Comparison of ENCODE assay signal across 23 cellular contexts in the genomic region with DNA sequence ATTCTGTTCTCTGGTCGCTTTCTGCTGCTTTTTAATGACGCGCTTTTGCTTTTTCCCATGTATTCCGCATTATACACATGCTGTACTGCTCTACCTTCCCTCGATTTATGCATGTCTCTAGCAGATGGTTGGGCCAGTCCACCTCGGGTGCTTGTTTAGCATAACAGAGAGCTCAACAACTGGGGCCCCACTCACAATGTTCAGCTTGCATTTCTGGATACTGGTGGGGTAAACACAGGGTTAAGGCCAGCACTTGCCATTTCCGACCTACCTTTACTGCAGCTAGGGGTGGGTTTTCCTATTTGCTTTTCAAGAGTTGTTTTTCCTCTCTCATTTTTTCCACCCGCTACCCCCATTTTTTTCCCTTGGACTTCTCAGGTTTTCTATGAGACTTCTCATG.
"Had no signal": no experiment of that assay in that cellular context is flagged by ENCODE, and none has a peak within 500 bp of the region (broad histone marks: within the 10 kb centered on the region; RNA-seq: fewer than 3 reads in every experiment).

No MANE protein-coding gene starts in this region.

- H3K36me3 Mint-ChIP-seq: natural killer cell; stimulated activated effector memory CD8-positive, alpha-beta T cell treated with anti-CD3 and anti-CD28 coated beads, Interleukin-12 subunit alpha, Interleukin-12 subunit beta, amount 100 ng/mL, for 72 hours had no signal

- H3K4me1 ChIP-seq: colonic mucosa, esophagus muscularis mucosa, foreskin keratinocyte, gastroesophageal sphincter, heart right ventricle, lower lobe of right lung, prostate gland, sigmoid colon, stomach, thyroid gland, vagina had no signal

- H3K27me3 Mint-ChIP-seq: dendritic cell treated with granulocyte-macrophage colony-stimulating factor and Interleukin-4, amounts not matched to agents 40 ng/mL and 50 ng/mL, for 4 days had no signal

- H3K9me3 Mint-ChIP-seq: dendritic cell treated with granulocyte-macrophage colony-stimulating factor and Interleukin-4, amounts not matched to agents 40 ng/mL and 50 ng/mL, for 4 days had no signal

- H3K27ac ChIP-seq: colonic mucosa, esophagus muscularis mucosa, foreskin keratinocyte, gastroesophageal sphincter, heart right ventricle, lower lobe of right lung, prostate gland, sigmoid colon, stomach, thyroid gland, vagina had no signal

- H3K9me3 ChIP-seq: colonic mucosa, esophagus muscularis mucosa, gastroesophageal sphincter, heart right ventricle, lower lobe of right lung, prostate gland, sigmoid colon, stomach, thyroid gland, vagina had no signal

- H3K27me3 ChIP-seq: colonic mucosa, esophagus muscularis mucosa, foreskin keratinocyte, gastroesophageal sphincter, sigmoid colon, stomach, thyroid gland, vagina had no signal

- H3K27ac Mint-ChIP-seq: dendritic cell treated with granulocyte-macrophage colony-stimulating factor and Interleukin-4, amounts not matched to agents 40 ng/mL and 50 ng/mL, for 4 days; natural killer cell; stimulated activated effector memory CD8-positive, alpha-beta T cell treated with anti-CD3 and anti-CD28 coated beads, Interleukin-12 subunit alpha, Interleukin-12 subunit beta, amount 100 ng/mL, for 72 hours had no signal

- H3K4me3 Mint-ChIP-seq: dendritic cell treated with granulocyte-macrophage colony-stimulating factor and Interleukin-4, amounts not matched to agents 40 ng/mL and 50 ng/mL, for 4 days; natural killer cell; stimulated activated effector memory CD8-positive, alpha-beta T cell treated with anti-CD3 and anti-CD28 coated beads, Interleukin-12 subunit alpha, Interleukin-12 subunit beta, amount 100 ng/mL, for 72 hours had no signal

- H3K36me3 ChIP-seq: colonic mucosa, esophagus muscularis mucosa, gastroesophageal sphincter, heart right ventricle, lower lobe of right lung, prostate gland, sigmoid colon, stomach, thyroid gland, vagina had no signal

- H3K4me3 ChIP-seq: colonic mucosa, esophagus muscularis mucosa, gastroesophageal sphincter, heart right ventricle, lower lobe of right lung, prostate gland, sigmoid colon, stomach, thyroid gland, vagina had no signal

- H3K4me1 Mint-ChIP-seq: natural killer cell; stimulated activated effector memory CD8-positive, alpha-beta T cell treated with anti-CD3 and anti-CD28 coated beads, Interleukin-12 subunit alpha, Interleukin-12 subunit beta, amount 100 ng/mL, for 72 hours had no signal

- DNase-seq: colonic mucosa; effector CD8-positive, alpha-beta T cell; foreskin keratinocyte; heart right ventricle; hippocampal formation; left ventricle myocardium superior; lower lobe of right lung; natural killer cell; nucleus accumbens; right cardiac atrium; sigmoid colon; stimulated activated CD4-positive, alpha-beta T cell treated with anti-CD3 and anti-CD28 coated beads, Interleukin-2, amount 100 ng/mL, for 24 hours; stimulated activated CD4-positive, alpha-beta T cell treated with anti-CD3 and anti-CD28 coated beads, Interleukin-4, amount 100 ng/mL, for 24 hours; stimulated activated naive CD4-positive, alpha-beta T cell treated with Interleukin-2 at 50 U/mL for 16 hours; stomach; thyroid gland; trophoblast cell had no signal
